1 cellular context compared by ENCODE assay signal in genomic region chr2:164952057-164952702, GRCh38.
TF ChIP-seq lines count a peak whose summit lies in the region.

No MANE protein-coding gene starts in this region.

TF ChIP-seq in H1, 55 proteins besides CTCF, POLR2A, EP300 and RAD21:
- TF ChIP-seq NANOG (IDR thresholded peaks at IDR 0.05; ENCODE audit: insufficient read depth, low read depth, low read length, poor library complexity, severe bottlenecking) (no peak), GABPA (IDR thresholded peaks at IDR 0.05; ENCODE audit: borderline replicate concordance, insufficient read depth, low read length) (no peak), HDAC2 (IDR thresholded peaks at IDR 0.05; ENCODE audit: borderline replicate concordance in 1 of 2, low read depth in 2 of 2, low read length in 2 of 2) (no peak), TCF12 (IDR thresholded peaks at IDR 0.05; ENCODE audit: low read depth, low read length) (no peak), BRCA1 (IDR thresholded peaks at IDR 0.05; ENCODE audit: low read depth, low read length) (no peak), HDAC6 (IDR thresholded peaks at IDR 0.05; ENCODE audit: low read depth, low read length) (no peak), EGR1 (IDR thresholded peaks at IDR 0.05; ENCODE audit: borderline replicate concordance, low read depth, low read length) (no peak), RNF2 (IDR thresholded peaks at IDR 0.05; ENCODE audit: borderline replicate concordance, low read depth, low read length, missing control alignments, poor library complexity, severe bottlenecking) (no peak), SRF (IDR thresholded peaks at IDR 0.05; ENCODE audit: low read depth, low read length) (no peak), CREB1 (IDR thresholded peaks at IDR 0.05) (no peak), KDM4A (IDR thresholded peaks at IDR 0.05; ENCODE audit: low read depth, low read length, severe bottlenecking) (no peak)
- TF ChIP-seq, protein P1, sequence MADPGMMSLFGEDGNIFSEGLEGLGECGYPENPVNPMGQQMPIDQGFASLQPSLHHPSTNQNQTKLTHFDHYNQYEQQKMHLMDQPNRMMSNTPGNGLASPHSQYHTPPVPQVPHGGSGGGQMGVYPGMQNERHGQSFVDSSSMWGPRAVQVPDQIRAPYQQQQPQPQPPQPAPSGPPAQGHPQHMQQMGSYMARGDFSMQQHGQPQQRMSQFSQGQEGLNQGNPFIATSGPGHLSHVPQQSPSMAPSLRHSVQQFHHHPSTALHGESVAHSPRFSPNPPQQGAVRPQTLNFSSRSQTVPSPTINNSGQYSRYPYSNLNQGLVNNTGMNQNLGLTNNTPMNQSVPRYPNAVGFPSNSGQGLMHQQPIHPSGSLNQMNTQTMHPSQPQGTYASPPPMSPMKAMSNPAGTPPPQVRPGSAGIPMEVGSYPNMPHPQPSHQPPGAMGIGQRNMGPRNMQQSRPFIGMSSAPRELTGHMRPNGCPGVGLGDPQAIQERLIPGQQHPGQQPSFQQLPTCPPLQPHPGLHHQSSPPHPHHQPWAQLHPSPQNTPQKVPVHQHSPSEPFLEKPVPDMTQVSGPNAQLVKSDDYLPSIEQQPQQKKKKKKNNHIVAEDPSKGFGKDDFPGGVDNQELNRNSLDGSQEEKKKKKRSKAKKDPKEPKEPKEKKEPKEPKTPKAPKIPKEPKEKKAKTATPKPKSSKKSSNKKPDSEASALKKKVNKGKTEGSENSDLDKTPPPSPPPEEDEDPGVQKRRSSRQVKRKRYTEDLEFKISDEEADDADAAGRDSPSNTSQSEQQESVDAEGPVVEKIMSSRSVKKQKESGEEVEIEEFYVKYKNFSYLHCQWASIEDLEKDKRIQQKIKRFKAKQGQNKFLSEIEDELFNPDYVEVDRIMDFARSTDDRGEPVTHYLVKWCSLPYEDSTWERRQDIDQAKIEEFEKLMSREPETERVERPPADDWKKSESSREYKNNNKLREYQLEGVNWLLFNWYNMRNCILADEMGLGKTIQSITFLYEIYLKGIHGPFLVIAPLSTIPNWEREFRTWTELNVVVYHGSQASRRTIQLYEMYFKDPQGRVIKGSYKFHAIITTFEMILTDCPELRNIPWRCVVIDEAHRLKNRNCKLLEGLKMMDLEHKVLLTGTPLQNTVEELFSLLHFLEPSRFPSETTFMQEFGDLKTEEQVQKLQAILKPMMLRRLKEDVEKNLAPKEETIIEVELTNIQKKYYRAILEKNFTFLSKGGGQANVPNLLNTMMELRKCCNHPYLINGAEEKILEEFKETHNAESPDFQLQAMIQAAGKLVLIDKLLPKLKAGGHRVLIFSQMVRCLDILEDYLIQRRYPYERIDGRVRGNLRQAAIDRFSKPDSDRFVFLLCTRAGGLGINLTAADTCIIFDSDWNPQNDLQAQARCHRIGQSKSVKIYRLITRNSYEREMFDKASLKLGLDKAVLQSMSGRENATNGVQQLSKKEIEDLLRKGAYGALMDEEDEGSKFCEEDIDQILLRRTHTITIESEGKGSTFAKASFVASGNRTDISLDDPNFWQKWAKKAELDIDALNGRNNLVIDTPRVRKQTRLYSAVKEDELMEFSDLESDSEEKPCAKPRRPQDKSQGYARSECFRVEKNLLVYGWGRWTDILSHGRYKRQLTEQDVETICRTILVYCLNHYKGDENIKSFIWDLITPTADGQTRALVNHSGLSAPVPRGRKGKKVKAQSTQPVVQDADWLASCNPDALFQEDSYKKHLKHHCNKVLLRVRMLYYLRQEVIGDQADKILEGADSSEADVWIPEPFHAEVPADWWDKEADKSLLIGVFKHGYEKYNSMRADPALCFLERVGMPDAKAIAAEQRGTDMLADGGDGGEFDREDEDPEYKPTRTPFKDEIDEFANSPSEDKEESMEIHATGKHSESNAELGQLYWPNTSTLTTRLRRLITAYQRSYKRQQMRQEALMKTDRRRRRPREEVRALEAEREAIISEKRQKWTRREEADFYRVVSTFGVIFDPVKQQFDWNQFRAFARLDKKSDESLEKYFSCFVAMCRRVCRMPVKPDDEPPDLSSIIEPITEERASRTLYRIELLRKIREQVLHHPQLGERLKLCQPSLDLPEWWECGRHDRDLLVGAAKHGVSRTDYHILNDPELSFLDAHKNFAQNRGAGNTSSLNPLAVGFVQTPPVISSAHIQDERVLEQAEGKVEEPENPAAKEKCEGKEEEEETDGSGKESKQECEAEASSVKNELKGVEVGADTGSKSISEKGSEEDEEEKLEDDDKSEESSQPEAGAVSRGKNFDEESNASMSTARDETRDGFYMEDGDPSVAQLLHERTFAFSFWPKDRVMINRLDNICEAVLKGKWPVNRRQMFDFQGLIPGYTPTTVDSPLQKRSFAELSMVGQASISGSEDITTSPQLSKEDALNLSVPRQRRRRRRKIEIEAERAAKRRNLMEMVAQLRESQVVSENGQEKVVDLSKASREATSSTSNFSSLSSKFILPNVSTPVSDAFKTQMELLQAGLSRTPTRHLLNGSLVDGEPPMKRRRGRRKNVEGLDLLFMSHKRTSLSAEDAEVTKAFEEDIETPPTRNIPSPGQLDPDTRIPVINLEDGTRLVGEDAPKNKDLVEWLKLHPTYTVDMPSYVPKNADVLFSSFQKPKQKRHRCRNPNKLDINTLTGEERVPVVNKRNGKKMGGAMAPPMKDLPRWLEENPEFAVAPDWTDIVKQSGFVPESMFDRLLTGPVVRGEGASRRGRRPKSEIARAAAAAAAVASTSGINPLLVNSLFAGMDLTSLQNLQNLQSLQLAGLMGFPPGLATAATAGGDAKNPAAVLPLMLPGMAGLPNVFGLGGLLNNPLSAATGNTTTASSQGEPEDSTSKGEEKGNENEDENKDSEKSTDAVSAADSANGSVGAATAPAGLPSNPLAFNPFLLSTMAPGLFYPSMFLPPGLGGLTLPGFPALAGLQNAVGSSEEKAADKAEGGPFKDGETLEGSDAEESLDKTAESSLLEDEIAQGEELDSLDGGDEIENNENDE (IDR thresholded peaks at IDR 0.05; ENCODE audit: insufficient replicate concordance, low read length) = no peak
